21 cellular contexts compared by ENCODE assay signal in genomic region chr6:163570579-163571231, GRCh38.
DNase-seq lines count a peak whose midpoint lies in the region; FAIRE-seq and TF ChIP-seq lines count a peak whose summit lies in the region.
"Had no signal": no experiment of that assay in that cellular context is flagged by ENCODE, and none has a peak within 500 bp of the region (broad histone marks: within the 10 kb centered on the region; RNA-seq: fewer than 3 reads in every experiment).

No MANE protein-coding gene starts in this region.

- no peaks in the 10 kb centered on the region for H3K79me2 ChIP-seq in trophoblast cell (ENCODE audit: control insufficient read depth, insufficient read depth, low read length, poor library complexity)

- no peak overlapping the region for H2AK5ac ChIP-seq in trophoblast cell (ENCODE audit: low read length)

- FAIRE-seq in D721Med (lab: Jason Lieb, UNC), result peak; percentile 61

- no peak overlapping the region for H3K4me2 ChIP-seq in trophoblast cell (ENCODE audit: low read length)
- H3K4me2 ChIP-seq: neural progenitor cell had no signal

- H3K18ac ChIP-seq in trophoblast cell (ENCODE audit: low read length), result no peak overlapping the region

- no peak overlapping the region for H3K4ac ChIP-seq in trophoblast cell (ENCODE audit: low read depth, low read length)

- no peaks in the 10 kb centered on the region for H3K9me3 ChIP-seq in trophoblast cell (ENCODE audit: insufficient read depth, low read depth, low read length)
- H3K9me3 ChIP-seq: colonic mucosa, thyroid gland had no signal

- H2AFZ ChIP-seq in trophoblast cell (ENCODE audit: insufficient read depth, low read length, poor library complexity), result no peak overlapping the region
- H2AFZ ChIP-seq: neural progenitor cell had no signal

- no peak overlapping the region for H3K23ac ChIP-seq in trophoblast cell (ENCODE audit: low read length)

- no peak overlapping the region for H3K9ac ChIP-seq in trophoblast cell (ENCODE audit: low read length)
- H3K9ac ChIP-seq: neural progenitor cell had no signal

- no peaks in the 10 kb centered on the region for H3K27me3 ChIP-seq in trophoblast cell (ENCODE audit: insufficient read depth, low read length)
- no peaks in the 10 kb centered on the region for H3K27me3 ChIP-seq in H7 (ENCODE audit: control insufficient read depth, insufficient read depth, low read length)
- H3K27me3 ChIP-seq: colonic mucosa, neural progenitor cell, thyroid gland had no signal

- H3K79me1 ChIP-seq in trophoblast cell (ENCODE audit: low read length), result no peaks in the 10 kb centered on the region

- no peak overlapping the region for H4K12ac ChIP-seq in trophoblast cell (ENCODE audit: low read depth, low read length)

- H2BK5ac ChIP-seq in trophoblast cell (ENCODE audit: low read depth, low read length, poor library complexity), result no peak overlapping the region

- H3K4me3 ChIP-seq in choroid plexus epithelial cell (ENCODE audit: low read depth, low read length) (no peak overlapping the region), trophoblast cell (ENCODE audit: low read depth, low read length) (no peak overlapping the region), H7 (ENCODE audit: insufficient read depth, low read depth, low read length) (no peak overlapping the region)
- H3K4me3 ChIP-seq: colonic mucosa, neural progenitor cell, thyroid gland had no signal

- H4K8ac ChIP-seq in trophoblast cell (ENCODE audit: low read depth, low read length), result no peak overlapping the region

- H3K36me3 ChIP-seq in trophoblast cell (ENCODE audit: control insufficient read depth in 1 of 2, insufficient read depth in 2 of 2, low read length in 2 of 2) (peaks cover 2 to 6% of the 10 kb centered on the region in 2 experiments), H7 (replicated peaks; ENCODE audit: control insufficient read depth, insufficient read depth, low read length) (no peaks in the 10 kb centered on the region; the same call in 1 of the 2 replicates)
- H3K36me3 ChIP-seq: colonic mucosa had no signal

- DNase-seq in D721Med (ENCODE audit: insufficient read length, low spot score), result no peak
- peak; percentile 94 for DNase-seq in NCI-H524 treated with DMSO at 0.1 percent for 48 hours (lab: John Stamatoyannopoulos, UW)
- peak; percentile 47 for DNase-seq in choroid plexus epithelial cell (ENCODE audit: low read depth)
- peak; percentile 68 for DNase-seq in medulla oblongata (ENCODE audit: extremely low spot score)
- no peak for DNase-seq in trophoblast cell
- no peak for DNase-seq in H7
- DNase-seq in GM19238 (ENCODE audit: insufficient read length, low spot score), result no peak
- no peak for DNase-seq in LoVo (ENCODE audit: low spot score)
- DNase-seq: activated CD4-positive, alpha-beta T cell treated with anti-CD3 and anti-CD28 coated beads, Interleukin-2, amount 50 U/mL, for 48 hours; activated naive CD4-positive, alpha-beta T cell; activated T-cell treated with anti-CD3 and anti-CD28 coated beads for 4 hours; CD4-positive, alpha-beta T cell; colonic mucosa; DMS79 treated with DMSO at 0.1 percent for 48 hours; kidney glomerular epithelial cell; NCI-H1105 treated with DMSO at 0.1 percent for 48 hours; NCI-H526 treated with DMSO at 0.1 percent for 48 hours; Right ventricle myocardium superior; T-helper 1 cell; thyroid gland had no signal

- TF ChIP-seq CTCF in D721Med (IDR thresholded peaks at IDR 0.05; ENCODE audit: insufficient read depth, missing control alignments), result no peak
- no peak for TF ChIP-seq CTCF in choroid plexus epithelial cell (conservative IDR thresholded peaks at IDR 0.05; ENCODE audit: low read depth, low read length)

- no CpG with 5 or more reads among the region's 12 CpGs for whole genome bisulfite sequencing in trophoblast cell (ENCODE audit: extremely low coverage, insufficient coverage, insufficient read length)

- no peak overlapping the region for H3K14ac ChIP-seq in trophoblast cell (ENCODE audit: low read length)

- H2BK12ac ChIP-seq in trophoblast cell (ENCODE audit: low read length), result no peak overlapping the region

- no peak overlapping the region for H3K27ac ChIP-seq in trophoblast cell (ENCODE audit: low read depth, low read length)
- H3K27ac ChIP-seq: colonic mucosa, neural progenitor cell, thyroid gland had no signal

- no peaks in the 10 kb centered on the region for H3K4me1 ChIP-seq in trophoblast cell (ENCODE audit: control insufficient read depth in 1 of 2, insufficient read depth in 2 of 2, low read length in 2 of 2)
- H3K4me1 ChIP-seq: colonic mucosa, thyroid gland had no signal

- no peak overlapping the region for H4K91ac ChIP-seq in trophoblast cell (ENCODE audit: low read depth, low read length)

- H2BK120ac ChIP-seq in trophoblast cell (ENCODE audit: insufficient read depth, low read length, poor library complexity), result no peak overlapping the region

Comparison
In these comparisons a context has a peak if more than half of its experiments do, and no peak if none do; other contexts are left out.
1. DNase-seq: peak in NCI-H524 treated with DMSO at 0.1 percent for 48 hours (single experiment), choroid plexus epithelial cell (single experiment) and medulla oblongata (single experiment); none in D721Med (single experiment), trophoblast cell (0 of 2), H7 (single experiment), GM19238 (single experiment) and LoVo (single experiment).